Comparison of ENCODE assay signal across 10 cellular contexts in the genomic region with DNA sequence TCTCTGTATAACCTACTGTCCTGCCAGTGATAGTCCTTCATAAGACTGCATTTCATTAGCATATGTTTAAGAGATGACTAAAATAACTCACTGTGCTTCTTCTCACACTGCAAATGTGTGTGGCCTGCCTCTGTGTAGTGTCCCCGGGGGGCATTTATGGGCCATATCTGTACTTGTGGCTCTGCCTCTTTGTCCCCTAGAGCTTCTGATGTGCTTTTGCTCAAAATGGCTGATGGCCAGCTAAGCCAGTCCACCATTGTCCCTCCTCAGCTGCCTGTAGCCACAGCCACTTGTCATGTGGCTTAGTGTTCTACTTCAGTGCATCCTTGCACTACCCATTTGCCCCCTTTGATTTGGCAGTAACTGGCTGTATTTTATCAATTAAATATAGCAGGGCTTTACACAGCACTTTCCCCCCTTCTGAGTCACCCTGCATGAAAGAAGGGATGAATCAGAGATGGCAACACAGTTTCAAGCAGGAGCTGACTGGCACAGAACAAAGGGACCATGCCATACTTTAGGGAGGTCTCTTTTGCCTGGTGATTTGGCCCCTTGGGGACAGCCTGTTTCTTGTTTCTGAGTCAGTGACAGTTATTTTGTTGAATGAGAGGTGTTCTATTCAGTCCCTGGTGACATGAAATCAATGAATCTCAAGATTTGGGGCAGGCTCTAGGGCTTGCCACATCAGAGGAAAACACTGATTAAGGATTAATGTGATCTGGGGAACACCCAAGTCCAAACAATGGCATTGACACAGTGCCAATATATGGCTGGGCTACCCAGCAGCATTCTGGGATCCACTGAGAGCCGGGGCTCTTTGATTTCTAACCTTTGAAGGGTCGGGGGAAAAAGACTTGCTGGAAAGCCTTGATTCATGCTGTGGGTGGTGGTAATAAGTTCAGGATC.
DNase-seq lines count a peak whose midpoint lies in the region; TF ChIP-seq lines count a peak whose summit lies in the region.
"Had no signal": no experiment of that assay in that cellular context is flagged by ENCODE, and none has a peak within 500 bp of the region (broad histone marks: within the 10 kb centered on the region; RNA-seq: fewer than 3 reads in every experiment).

No MANE protein-coding gene starts in this region.

- H3K27me3 ChIP-seq in Loucy (ENCODE audit: insufficient read depth, low read length, poor library complexity, severe bottlenecking): no peaks in the 10 kb centered on the region
- H3K27me3 ChIP-seq: right atrium auricular region had no signal

- H3F3A ChIP-seq in Loucy (ENCODE audit: low read depth): no peaks in the 10 kb centered on the region

- H3K27me3 Mint-ChIP-seq in nephron (ENCODE audit: low read depth): no peaks in the 10 kb centered on the region

- in situ Hi-C loops in Caki2 (cut with HindIII; ENCODE audit: low pct_unique_long_range_greater_than_20kb, low sequenced_read_pairs): no loop called here

- H3K9me3 Mint-ChIP-seq in nephron: no peaks in the 10 kb centered on the region

- no peaks in the 10 kb centered on the region for H3K4me1 ChIP-seq in Loucy (ENCODE audit: insufficient read depth, low read length, poor library complexity, severe bottlenecking)

- peaks cover 43% of the 10 kb centered on the region for H3K4me1 Mint-ChIP-seq in nephron

- 0 out of 2 replicates have a peak overlapping the region, but pooled peaks have one; percentile 26 for H2AFZ ChIP-seq in Loucy (ENCODE audit: low read length)

- H3K4me3 ChIP-seq in Loucy (ENCODE audit: low read length, poor library complexity, severe bottlenecking): no peak overlapping the region
- H3K4me3 ChIP-seq: right atrium auricular region had no signal

- TF ChIP-seq CTCF in Loucy (conservative IDR thresholded peaks at IDR 0.05; ENCODE audit: low read length) (no peak), nephron (IDR thresholded peaks at IDR 0.05; ENCODE audit: unreplicated experiment in 3 of 3) (no peak)

- H3K36me3 ChIP-seq in Loucy (ENCODE audit: insufficient read depth, low read length): no peaks in the 10 kb centered on the region
- H3K36me3 ChIP-seq: right atrium auricular region had no signal

- no peaks in the 10 kb centered on the region for H3K9me3 ChIP-seq in Loucy (ENCODE audit: insufficient read depth, low read depth, low read length)
- H3K9me3 ChIP-seq: right atrium auricular region had no signal

- H3K4me3 Mint-ChIP-seq in nephron: no peak overlapping the region

- peak overlapping the region in 2 of 3 experiments; percentile 54 to 89 for H3K27ac Mint-ChIP-seq in nephron

- DNase-seq in Caki2 (ENCODE audit: low read depth) (peak; percentile 60), amniotic stem cell (lab: John Stamatoyannopoulos, UW) (peak; percentile 8), OCI-M1 (lab: John Stamatoyannopoulos, UW) (no peak), cortex of kidney (lab: John Stamatoyannopoulos, UW) (no peak), germinal center (ENCODE audit: low spot score) (no peak)
- no peak for DNase-seq in activated CD8-positive, alpha-beta memory T cell treated with anti-CD3 and anti-CD28 coated beads, Interleukin-2, amount 50 U/mL, for 48 hours
- DNase-seq: activated CD4-positive, alpha-beta T cell treated with anti-CD3 and anti-CD28 coated beads for 48 hours had no signal

- H3K36me3 Mint-ChIP-seq in nephron (ENCODE audit: low read depth): no peaks in the 10 kb centered on the region

- H4K20me1 ChIP-seq in Loucy (ENCODE audit: insufficient read depth, low read length, poor library complexity, severe bottlenecking): no peaks in the 10 kb centered on the region

- H3K79me2 ChIP-seq in Loucy (ENCODE audit: insufficient read depth, low read length): no peaks in the 10 kb centered on the region

- no peak overlapping the region for H3K9ac ChIP-seq in Loucy (ENCODE audit: low read depth, low read length, poor library complexity, severe bottlenecking)

- no peaks in the 10 kb centered on the region for H3K9me2 ChIP-seq in Loucy (replicated peaks; ENCODE audit: low read depth, low read length)

- no peak overlapping the region for H3K4me2 ChIP-seq in Loucy (ENCODE audit: low read depth, low read length, poor library complexity, severe bottlenecking)

Comparison
In these comparisons a context has a peak if more than half of its experiments do, and no peak if none do; other contexts are left out.
1. DNase-seq: peak in Caki2 (single experiment) and amniotic stem cell (single experiment); none in OCI-M1 (single experiment), cortex of kidney (single experiment), germinal center (single experiment) and activated CD8-positive, alpha-beta memory T cell treated with anti-CD3 and anti-CD28 coated beads, Interleukin-2, amount 50 U/mL, for 48 hours (single experiment).